ENCODE assay signal across 9 cellular contexts in genomic region chr2:219294356-219295351, GRCh38. TPM values are rescaled to one million over a fixed set of nuclear protein-coding genes. Genes with fewer than 3 reads are reported as not detected.
DNase-seq lines count a peak whose midpoint lies in the region; ATAC-seq and TF ChIP-seq lines count a peak whose summit lies in the region.
"Had no signal": no experiment of that assay in that cellular context is flagged by ENCODE, and none has a peak within 500 bp of the region (broad histone marks: within the 10 kb centered on the region; RNA-seq: fewer than 3 reads in every experiment).

No MANE protein-coding gene starts in this region.

- 6% methylated on average over 45 to 67 of the region's 67 CpGs for WGBS in lung, 2 donors

- peak; percentile 41 for DNase-seq in AG09319 (ENCODE audit: extremely low read depth, low read depth)
- peak; percentile 77 for DNase-seq in NCI-H460 (ENCODE audit: extremely low read depth, low read depth)
- peak; percentile 81 to 84 for DNase-seq in activated CD4-positive, alpha-beta T cell treated with anti-CD3 and anti-CD28 coated beads, Interleukin-2, amount 50 U/mL, for 24 hours (ENCODE audit: low read depth in 1 of 2, low spot score in 1 of 2)
- peak; percentile 89 for DNase-seq in lung (ENCODE audit: low spot score)
- DNase-seq in stimulated activated CD4-positive, alpha-beta T cell treated with anti-CD3 and anti-CD28 coated beads, TNF-alpha, amount 100 ng/mL, for 4 hours (ENCODE audit: low read depth in 3 of 3), result peak; percentile 77 to 84 (median 78)

- H3K9ac ChIP-seq in duodenal mucosa (ENCODE audit: low read depth in 1 of 2, low read length in 2 of 2), result peak overlapping the region; percentile 46 to 80

- peaks cover 10 to 16% of the 10 kb centered on the region in 2 donors for H3K4me1 ChIP-seq in duodenal mucosa (ENCODE audit: control insufficient read depth in 1 of 2, insufficient read depth in 2 of 2, low read length in 2 of 2)
- peaks cover 0 to 2% of the 10 kb centered on the region in 2 donors for H3K4me1 ChIP-seq in lung (ENCODE audit: control insufficient read depth in 2 of 2, insufficient read depth in 2 of 2, low read length in 2 of 2)

- H3K4me3 ChIP-seq in duodenal mucosa (ENCODE audit: low read depth in 1 of 2, low read length in 2 of 2) (peak overlapping the region; percentile 45 to 66), lung (peak overlapping the region; percentile 33)

- no peak overlapping the region for H3K27ac ChIP-seq in duodenal mucosa (ENCODE audit: low read depth, low read length)
- H3K27ac ChIP-seq in lung (ENCODE audit: low read depth in 1 of 2, low read length in 1 of 2), result peak overlapping the region in 1 of 2 donors; percentile 63

- peaks cover 3 to 8% of the 10 kb centered on the region in 2 donors for H3K27me3 ChIP-seq in duodenal mucosa (ENCODE audit: control insufficient read depth in 1 of 2, insufficient read depth in 2 of 2, low read length in 2 of 2)
- H3K27me3 ChIP-seq in lung (ENCODE audit: control insufficient read depth, insufficient read depth), result no peaks in the 10 kb centered on the region

- H3K36me3 ChIP-seq in duodenal mucosa (ENCODE audit: control insufficient read depth in 1 of 2, insufficient read depth in 2 of 2, low read length in 2 of 2) (no peaks in the 10 kb centered on the region), lung (ENCODE audit: control insufficient read depth in 2 of 2, insufficient read depth in 2 of 2, low read length in 2 of 2) (no peaks in the 10 kb centered on the region)

- TF ChIP-seq CTCF in AG09319 (IDR thresholded peaks at IDR 0.05; ENCODE audit: low read depth, low read length) (peak; percentile 75), lung (IDR thresholded peaks at IDR 0.05; ENCODE audit: control extremely low read depth, extremely low read depth) (peak; percentile 99)

- no peaks in the 10 kb centered on the region for H3K9me3 ChIP-seq in duodenal mucosa (ENCODE audit: control insufficient read depth in 1 of 2, low read length in 2 of 2)
- H3K9me3 ChIP-seq in lung (ENCODE audit: control insufficient read depth in 2 of 2, insufficient read depth in 1 of 2, low read length in 1 of 2), result no peaks in the 10 kb centered on the region

- ATAC-seq in GM18870 (IDR thresholded peaks at IDR 0.05; ENCODE audit: unreplicated experiment) (peak; percentile 67), HG03103 (IDR thresholded peaks at IDR 0.05; ENCODE audit: low read depth, unreplicated experiment) (peak; percentile 89), lung (ENCODE audit: insufficient read depth, low FRiP score) (peak; percentile 96)

RNA-seq across cellular contexts. Expression of gene PTPRN, which starts 14.5 kb away (rescaled TPM):
- total RNA-seq in NCI-H460 (2014; rRNA removed; shearing (Covaris generic)), result 11.3 and 22.7 TPM in 2 replicates
- 4.3 and 5.9 TPM in 2 replicates for polyA plus RNA-seq in NCI-H460 (2014; cell fraction: nucleus; rRNA removed)
- 1 to 10 TPM in 1 of 2 donors, under 1 TPM in 1; 0.21 to 2.6 TPM for total RNA-seq in lung
- polyA plus RNA-seq in lung, result under 1 TPM; 0.11 to 0.22 TPM
- total RNA-seq: T-helper 2 cell treated with Interferon-gamma antibody and Interleukin-4, amounts not matched to agents 100 ng/mL and 5 ng/mL, for 36 hours had no signal

RNA-seq across cellular contexts. Expression of gene DNAJB2, which starts 15.5 kb away (rescaled TPM):
- 15.2 and 17.4 TPM in 2 replicates for total RNA-seq in NCI-H460 (2014; rRNA removed; shearing (Covaris generic))
- 17.1 and 22.1 TPM in 2 replicates for polyA plus RNA-seq in NCI-H460 (2014; cell fraction: nucleus; rRNA removed)
- total RNA-seq in lung, result 10 to 100 TPM; 77.3 to 79.6 TPM
- 10 to 100 TPM; 63.7 to 73.4 TPM for polyA plus RNA-seq in lung

RNA-seq across cellular contexts. Expression of gene RESP18, which starts 37.9 kb away (rescaled TPM):
- total RNA-seq in NCI-H460 (2014; rRNA removed; shearing (Covaris generic)), result not detected in 2 replicates
- polyA plus RNA-seq in NCI-H460 (2014; cell fraction: nucleus; rRNA removed), result not detected in 2 replicates
- not detected for total RNA-seq in lung
- not detected for polyA plus RNA-seq in lung
- total RNA-seq: T-helper 2 cell treated with Interferon-gamma antibody and Interleukin-4, amounts not matched to agents 100 ng/mL and 5 ng/mL, for 36 hours had no signal

RNA-seq across cellular contexts. Expression of gene TUBA4A, which starts 40.9 kb away (rescaled TPM):
- total RNA-seq in NCI-H460 (2014; rRNA removed; shearing (Covaris generic)), result 32.9 and 39.4 TPM in 2 replicates
- 58.2 and 78.0 TPM in 2 replicates for polyA plus RNA-seq in NCI-H460 (2014; cell fraction: nucleus; rRNA removed)
- 10 to 100 TPM; 15.6 to 37.9 TPM for total RNA-seq in lung
- polyA plus RNA-seq in lung, result 10 to 100 TPM; 48.1 to 82.1 TPM

RNA-seq across cellular contexts. Expression of gene TUBA4B, which starts 41.6 kb away (rescaled TPM):
- total RNA-seq in NCI-H460 (2014; rRNA removed; shearing (Covaris generic)), result not detected in 2 replicates
- not detected in 2 replicates for polyA plus RNA-seq in NCI-H460 (2014; cell fraction: nucleus; rRNA removed)
- total RNA-seq in lung, result 10 to 100 TPM in 1 of 2 donors, 1 to 10 TPM in 1; 5.7 to 20.3 TPM
- 10 to 100 TPM in 1 of 2 donors, 1 to 10 TPM in 1; 8.7 to 12.2 TPM for polyA plus RNA-seq in lung
- total RNA-seq: T-helper 2 cell treated with Interferon-gamma antibody and Interleukin-4, amounts not matched to agents 100 ng/mL and 5 ng/mL, for 36 hours had no signal
